8 cellular contexts compared by ENCODE assay signal in the genomic region with DNA sequence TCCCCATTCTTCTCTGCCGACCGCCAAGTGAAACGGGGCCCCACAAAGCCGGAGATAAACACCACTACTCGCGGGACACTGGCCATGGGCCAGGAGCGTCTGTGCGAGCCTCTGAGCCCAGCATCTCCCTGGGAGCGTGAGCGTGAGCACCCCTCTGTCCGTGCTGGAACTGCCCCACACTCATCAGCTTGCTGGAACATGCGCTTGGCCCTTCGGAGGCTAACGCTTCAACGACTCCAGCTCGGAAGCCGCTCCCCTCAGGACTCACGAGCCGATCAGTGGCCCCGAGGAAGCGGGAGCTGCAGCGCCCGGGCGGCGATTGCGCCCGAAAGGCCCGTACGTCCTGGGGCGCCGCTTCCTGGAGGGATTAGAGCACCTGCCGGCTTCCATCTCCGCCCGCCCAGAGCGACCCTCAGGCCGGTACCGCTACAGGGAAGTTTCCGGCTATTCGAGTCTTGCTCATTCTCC. TPM values are rescaled to one million over a fixed set of nuclear protein-coding genes. Genes with fewer than 3 reads are reported as not detected.
DNase-seq lines count a peak whose midpoint lies in the region; ATAC-seq and TF ChIP-seq lines count a peak whose summit lies in the region.

No MANE protein-coding gene starts in this region.

- no peak overlapping the region for H3K4me2 ChIP-seq in PC-9

- TF ChIP-seq CTCF in lower lobe of right lung (IDR thresholded peaks at IDR 0.05) (no peak), transverse colon (IDR thresholded peaks at IDR 0.05) (no peak), PC-9 (conservative IDR thresholded peaks at IDR 0.05) (no peak)

- TF ChIP-seq POLR2A in transverse colon (IDR thresholded peaks at IDR 0.05) = no peak

- CTCF ChIA-PET in PC-9 (lab: Charles Lee) = no interaction called here

- H3K4me3 ChIP-seq in NT2/D1 (ENCODE audit: insufficient read length, low read depth) (peak overlapping the region; percentile 61), lower lobe of right lung (peak overlapping the region; percentile 57), transverse colon (peak overlapping the region; percentile 35 to 56 (median 45)), PC-9 (no peak overlapping the region)

- H3K9me3 ChIP-seq in ES-I3 (ENCODE audit: control insufficient read depth, insufficient read depth, low read length) (no peaks in the 10 kb centered on the region), NT2/D1 (ENCODE audit: insufficient read depth, low read length) (no peaks in the 10 kb centered on the region), lower lobe of right lung (no peaks in the 10 kb centered on the region), transverse colon (no peaks in the 10 kb centered on the region), PC-9 (ENCODE audit: insufficient read depth, low read depth) (no peaks in the 10 kb centered on the region)

- WGBS in transverse colon (ENCODE audit: low coverage in 1 of 2), 2 donors = 1% methylated on average over 31 of the region's 39 CpGs; no CpG with 5 or more reads in 1 of the 2 donors

- H3K9me2 ChIP-seq in PC-9 (ENCODE audit: insufficient read depth) = no peaks in the 10 kb centered on the region

- no peaks in the 10 kb centered on the region for H3K79me2 ChIP-seq in PC-9 (ENCODE audit: low read depth)

- peaks cover 19% of the 10 kb centered on the region for H3K27me3 ChIP-seq in NT2/D1 (ENCODE audit: insufficient read depth, insufficient read length)
- peaks cover 41% of the 10 kb centered on the region for H3K27me3 ChIP-seq in lower lobe of right lung (ENCODE audit: low read depth)
- peaks cover 19% of the 10 kb centered on the region for H3K27me3 ChIP-seq in transverse colon
- H3K27me3 ChIP-seq in PC-9 (ENCODE audit: insufficient read depth, low read depth) = no peaks in the 10 kb centered on the region

- H3K27ac ChIP-seq in lower lobe of right lung (no peak overlapping the region), transverse colon (no peak overlapping the region), PC-9 (no peak overlapping the region)

- H2AFZ ChIP-seq in PC-9 = no peak overlapping the region

- POLR2A ChIA-PET in PC-9 (lab: Charles Lee; ENCODE audit: unreplicated experiment) = no interaction called here

- BruUV-seq in PC-9 (replicated peaks; lab: Mats Ljungman, UMichigan) = no TSS peak

- TF ChIP-seq EP300 in transverse colon (IDR thresholded peaks at IDR 0.05; ENCODE audit: low read depth) = no peak

- peak overlapping the region; percentile 60 for H3K9ac ChIP-seq in ES-I3 (ENCODE audit: low read depth, low read length)
- H3K9ac ChIP-seq in NT2/D1 (ENCODE audit: insufficient read length, low read depth) = peak overlapping the region; percentile 79

- H4K20me1 ChIP-seq in PC-9 (ENCODE audit: insufficient read depth) = no peaks in the 10 kb centered on the region

- in situ Hi-C loops in transverse colon (cut with MboI; ENCODE audit: low pct_ligation_motif_present in 1 of 4, low pct_unique_long_range_greater_than_20kb in 1 of 4, low sequenced_read_pairs in 3 of 4) = loop anchor here in 1 of 4 donors (25.0 kb wide), 1 partner anchor 125 kb away; no protein-coding TSS in a partner anchor

- H3K4me1 ChIP-seq in ES-I3 (ENCODE audit: insufficient read depth, low read length) (peaks cover 29% of the 10 kb centered on the region), NT2/D1 (ENCODE audit: insufficient read depth, insufficient read length) (peaks cover 13% of the 10 kb centered on the region), lower lobe of right lung (peaks cover 28% of the 10 kb centered on the region), transverse colon (peaks cover 19 to 25% (median 24%) of the 10 kb centered on the region in 4 donors), PC-9 (replicated peaks; ENCODE audit: insufficient read depth) (no peaks in the 10 kb centered on the region)

- H3K36me3 ChIP-seq in ES-I3 (ENCODE audit: insufficient read depth, low read length) (no peaks in the 10 kb centered on the region), NT2/D1 (ENCODE audit: insufficient read depth, insufficient read length, low read length) (no peaks in the 10 kb centered on the region), lower lobe of right lung (no peaks in the 10 kb centered on the region), transverse colon (no peaks in the 10 kb centered on the region), PC-9 (ENCODE audit: low read depth) (no peaks in the 10 kb centered on the region)

- ATAC-seq in lower lobe of right lung (peak; percentile 18 to 39), GM18870 (IDR thresholded peaks at IDR 0.05; ENCODE audit: unreplicated experiment) (no peak), HG03571 (IDR thresholded peaks at IDR 0.05; ENCODE audit: unreplicated experiment) (no peak)

- intact Hi-C loops in lower lobe of right lung (cut with DNase I) = no loop called here
- intact Hi-C loops in transverse colon (cut with DNase I; ENCODE audit: low total_unique reads) = loop anchor here (5.0 kb wide), 1 partner anchor 115 kb away; no protein-coding TSS in a partner anchor
- intact Hi-C loops in PC-9 (cut with micrococcal nuclease; ENCODE audit: unreplicated experiment) = no loop called here

- DNase-seq in NT2/D1 (ENCODE audit: low read depth, low spot score) (no peak), dermis blood vessel endothelial cell (peak; percentile 39), lower lobe of right lung (no peak), transverse colon (peak; percentile 27), PC-9 (no peak)

- H3F3A ChIP-seq in PC-9 (ENCODE audit: insufficient read depth, low read depth) = no peaks in the 10 kb centered on the region; the same call in 1 of the 2 replicates

RNA-seq across cellular contexts. Expression of a gene that starts 1.2 kb away (rescaled TPM):
- total RNA-seq in dermis blood vessel endothelial cell (0.09 and 0.17 TPM in 2 replicates), lower lobe of right lung (not detected), transverse colon (under 1 TPM in 2 of 4 donors, not detected in 2; 0.32 to 0.96 TPM), PC-9 (2021) (0.15 TPM in 1 of 2 replicates, not detected in the other)

Comparison
In these comparisons a context has a peak if more than half of its experiments do, and no peak if none do; other contexts are left out.
1. DNase-seq: peak in dermis blood vessel endothelial cell (single experiment) and transverse colon (single experiment); none in NT2/D1 (single experiment), lower lobe of right lung (single experiment) and PC-9 (0 of 2).
2. ATAC-seq: peak in lower lobe of right lung (2 of 2); none in GM18870 (single experiment) and HG03571 (single experiment).